ENCODE assay signal across 27 cellular contexts in genomic region chr3:111720681-111721380, GRCh38. TPM values are rescaled to one million over a fixed set of nuclear protein-coding genes. Genes with fewer than 3 reads are reported as not detected.
DNase-seq lines count a peak whose midpoint lies in the region; ATAC-seq, FAIRE-seq and TF ChIP-seq lines count a peak whose summit lies in the region.
"Had no signal": no experiment of that assay in that cellular context is flagged by ENCODE, and none has a peak within 500 bp of the region (broad histone marks: within the 10 kb centered on the region; RNA-seq: fewer than 3 reads in every experiment).

No MANE protein-coding gene starts in this region.

- no peaks in the 10 kb centered on the region for H4K20me1 ChIP-seq in HepG2 (ENCODE audit: insufficient read depth, low read length)

- H2AK5ac ChIP-seq in trophoblast cell (ENCODE audit: low read length) = no peak overlapping the region

- H3K79me2 ChIP-seq in HepG2 (ENCODE audit: insufficient read depth, low read length) (no peaks in the 10 kb centered on the region), trophoblast cell (ENCODE audit: control insufficient read depth, insufficient read depth, low read length, poor library complexity) (no peaks in the 10 kb centered on the region)

- no peaks in the 10 kb centered on the region for H3K9me3 Mint-ChIP-seq in activated CD4-positive, alpha-beta T cell treated with anti-CD3 and anti-CD28 coated beads, Interleukin-2, amount 10 ng/mL, durations not matched to agents 24 days and 14 days

- no peak overlapping the region for H3K18ac ChIP-seq in trophoblast cell (ENCODE audit: low read length)

- FAIRE-seq in HepG2 (lab: Jason Lieb, UNC) = no peak
- FAIRE-seq: GM18507, H54, HTR-8/SVneo had no signal

- H3K9ac ChIP-seq in liver (ENCODE audit: low read depth in 1 of 2, low read length in 2 of 2) (no peak overlapping the region), HepG2 (ENCODE audit: insufficient read depth, low read depth, low read length) (no peak overlapping the region), trophoblast cell (ENCODE audit: low read length) (no peak overlapping the region)

- TF ChIP-seq POLR2A in HepG2 (IDR thresholded peaks at IDR 0.05; ENCODE audit: insufficient read depth in 1 of 2, low read depth in 2 of 2, low read length in 2 of 2) (no peak), esophagus muscularis mucosa (IDR thresholded peaks at IDR 0.05; ENCODE audit: low read depth) (no peak), spleen (IDR thresholded peaks at IDR 0.05) (no peak)

- peak; percentile 72 to 74 for TF ChIP-seq RAD21 in liver (IDR thresholded peaks at IDR 0.05)
- no peak for TF ChIP-seq RAD21 in HepG2 (CRISPR knock-in tag; IDR thresholded peaks at IDR 0.05)

- no peak overlapping the region for H3K4me2 ChIP-seq in HepG2 (ENCODE audit: low read depth, low read length)
- no peak overlapping the region for H3K4me2 ChIP-seq in trophoblast cell (ENCODE audit: low read length)
- H3K4me2 ChIP-seq: PC-9 had no signal

- no peak overlapping the region for H3K4ac ChIP-seq in trophoblast cell (ENCODE audit: low read depth, low read length)

- in situ Hi-C loops in HepG2 (cut with HindIII; ENCODE audit: extremely low pct_ligation_motif_present, low pct_unique_long_range_greater_than_20kb) = no loop called here

- H3K4me1 ChIP-seq in liver (ENCODE audit: control insufficient read depth in 4 of 4, insufficient read depth in 4 of 4, low read length in 3 of 4) (peaks cover 2 to 10% (median 4%) of the 10 kb centered on the region in 4 donors), HepG2 (ENCODE audit: insufficient read depth, low read length) (no peaks in the 10 kb centered on the region), esophagus muscularis mucosa (peaks cover 0 to 43% (median 36%) of the 10 kb centered on the region in 4 donors), spleen (peaks cover 4 to 15% (median 7%) of the 10 kb centered on the region in 6 donors), trophoblast cell (ENCODE audit: control insufficient read depth in 1 of 2, insufficient read depth in 2 of 2, low read length in 2 of 2) (peaks cover 0 to 5% of the 10 kb centered on the region in 2 experiments)
- H3K4me1 ChIP-seq: BE2C had no signal

- H3K27me3 ChIP-seq in liver (ENCODE audit: control insufficient read depth in 4 of 4, insufficient read depth in 4 of 4, low read length in 3 of 4) (no peaks in the 10 kb centered on the region), HepG2 (ENCODE audit: control insufficient read depth in 1 of 2, insufficient read depth in 2 of 2, low read length in 2 of 2) (no peaks in the 10 kb centered on the region), esophagus muscularis mucosa (no peaks in the 10 kb centered on the region), spleen (replicated peaks in 1 of 7) (no peaks in the 10 kb centered on the region), trophoblast cell (ENCODE audit: insufficient read depth, low read length) (no peaks in the 10 kb centered on the region)
- H3K27me3 ChIP-seq: BE2C had no signal

- intact Hi-C loops in activated CD4-positive, alpha-beta T cell treated with anti-CD3 and anti-CD28 coated beads, Interleukin-2, amount 10 ng/mL, durations not matched to agents 24 days and 14 days (cut with micrococcal nuclease) = no loop called here
- intact Hi-C loops in HepG2 (cut with micrococcal nuclease; ENCODE audit: unreplicated experiment) (no loop called here), esophagus muscularis mucosa (cut with DNase I) (loop anchor here (5.0 kb wide), 1 partner anchor 86 kb away; no protein-coding TSS in a partner anchor), spleen (cut with DNase I; ENCODE audit: low total_unique reads) (no loop called here)

- H3K36me3 ChIP-seq in liver (ENCODE audit: control insufficient read depth in 4 of 4, insufficient read depth in 3 of 4, low read depth in 1 of 4, low read length in 3 of 4) = no peaks in the 10 kb centered on the region
- no peaks in the 10 kb centered on the region for H3K36me3 ChIP-seq in HepG2 (replicated peaks in 1 of 2; ENCODE audit: control insufficient read depth in 1 of 2, insufficient read depth in 2 of 2, low read length in 2 of 2)
- no peaks in the 10 kb centered on the region for H3K36me3 ChIP-seq in esophagus muscularis mucosa
- peaks cover 0 to 18% (median 0%) of the 10 kb centered on the region in 6 donors for H3K36me3 ChIP-seq in spleen
- H3K36me3 ChIP-seq in trophoblast cell (ENCODE audit: control insufficient read depth in 1 of 2, insufficient read depth in 2 of 2, low read length in 2 of 2) = no peaks in the 10 kb centered on the region
- H3K36me3 ChIP-seq: BE2C had no signal

- WGBS in liver = 46% methylated on average over 5 of the region's 5 CpGs
- WGBS in HepG2 (ENCODE audit: low lambda C conversion rate) = 62% methylated on average over 5 of the region's 5 CpGs
- 60% methylated on average over 5 of the region's 5 CpGs for WGBS in esophagus muscularis mucosa
- 42 to 63% (median 61%) methylated on average over 5 of the region's 5 CpGs for WGBS in spleen, 5 donors
- WGBS in trophoblast cell (ENCODE audit: extremely low coverage, insufficient coverage, insufficient read length) = no CpG with 5 or more reads among the region's 5 CpGs

- CTCF ChIA-PET in HepG2 (lab: Yijun Ruan, JAX; ENCODE audit: low intra/inter-chr PET ratio, low total read pairs) = interaction anchor here (5.7 kb wide), 1 partner anchor 247 kb away, joined by 79 read pairs; no protein-coding TSS in a partner anchor

- H4K12ac ChIP-seq in trophoblast cell (ENCODE audit: low read depth, low read length) = no peak overlapping the region

- POLR2A ChIA-PET in HepG2 (lab: Yijun Ruan, JAX) = no interaction called here

- no peaks in the 10 kb centered on the region for H3K27me3 Mint-ChIP-seq in activated CD4-positive, alpha-beta T cell treated with anti-CD3 and anti-CD28 coated beads, Interleukin-2, amount 10 ng/mL, durations not matched to agents 24 days and 14 days

- no peak overlapping the region for H2BK120ac ChIP-seq in trophoblast cell (ENCODE audit: insufficient read depth, low read length, poor library complexity)

- H3K4me1 Mint-ChIP-seq in activated CD4-positive, alpha-beta T cell treated with anti-CD3 and anti-CD28 coated beads, Interleukin-2, amount 10 ng/mL, durations not matched to agents 24 days and 14 days = peaks cover 11% of the 10 kb centered on the region

- H4K8ac ChIP-seq in trophoblast cell (ENCODE audit: low read depth, low read length) = no peak overlapping the region

- H2BK12ac ChIP-seq in trophoblast cell (ENCODE audit: low read length) = no peak overlapping the region

- no peak overlapping the region for H3K4me3 Mint-ChIP-seq in activated CD4-positive, alpha-beta T cell treated with anti-CD3 and anti-CD28 coated beads, Interleukin-2, amount 10 ng/mL, durations not matched to agents 24 days and 14 days

- no TSS peak for BruUV-seq in HepG2 (replicated peaks; lab: Mats Ljungman, UMichigan)

- H4K91ac ChIP-seq in trophoblast cell (ENCODE audit: low read depth, low read length) = no peak overlapping the region

- H3K9me3 ChIP-seq in liver (ENCODE audit: control insufficient read depth in 4 of 4, low read length in 3 of 4) (no peaks in the 10 kb centered on the region), HepG2 (ENCODE audit: low read length) (no peaks in the 10 kb centered on the region), esophagus muscularis mucosa (no peaks in the 10 kb centered on the region), spleen (no peaks in the 10 kb centered on the region), trophoblast cell (ENCODE audit: insufficient read depth, low read depth, low read length) (no peaks in the 10 kb centered on the region)
- H3K9me3 ChIP-seq: BE2C had no signal

- TF ChIP-seq CTCF in liver (IDR thresholded peaks at IDR 0.05; ENCODE audit: low read depth, low read length, missing input control) (no peak), HepG2 (CRISPR knock-in tag; IDR thresholded peaks at IDR 0.05) (no peak), esophagus muscularis mucosa (IDR thresholded peaks at IDR 0.05) (no peak), spleen (IDR thresholded peaks at IDR 0.05 in 8 of 11, conservative IDR thresholded peaks at IDR 0.05 in 3 of 11) (no peak)

- TF ChIP-seq EP300 in HepG2 (IDR thresholded peaks at IDR 0.05; ENCODE audit: low read depth in 2 of 2, low read length in 2 of 2) = no peak
- TF ChIP-seq EP300 in HepG2 (CRISPR knock-in tag; IDR thresholded peaks at IDR 0.05; ENCODE audit: borderline replicate concordance) = no peak
- no peak for TF ChIP-seq EP300 in esophagus muscularis mucosa (IDR thresholded peaks at IDR 0.05)

- H2AFZ ChIP-seq in HepG2 (ENCODE audit: low read length) (no peak overlapping the region), trophoblast cell (ENCODE audit: insufficient read depth, low read length, poor library complexity) (no peak overlapping the region)
- H2AFZ ChIP-seq: PC-9 had no signal

- H3K23ac ChIP-seq in trophoblast cell (ENCODE audit: low read length) = no peak overlapping the region

- H3K27ac ChIP-seq in liver (ENCODE audit: low read depth in 1 of 2, low read length in 2 of 2) (peak overlapping the region; percentile 72 to 76), HepG2 (ENCODE audit: extremely low read length, insufficient read depth, low read length) (no peak overlapping the region), esophagus muscularis mucosa (replicated peaks in 1 of 4) (peak overlapping the region in 2 of 4 donors; percentile 4 to 37), spleen (peak overlapping the region; percentile 6 to 75 (median 66)), trophoblast cell (ENCODE audit: low read depth, low read length) (no peak overlapping the region)
- H3K27ac ChIP-seq: 22Rv1, PC-9, SK-N-MC had no signal

- ATAC-seq in HepG2 = no peak

- no peaks in the 10 kb centered on the region for H3K79me1 ChIP-seq in trophoblast cell (ENCODE audit: low read length)

- H2BK5ac ChIP-seq in trophoblast cell (ENCODE audit: low read depth, low read length, poor library complexity) = no peak overlapping the region

- no peak overlapping the region for H3K27ac Mint-ChIP-seq in activated CD4-positive, alpha-beta T cell treated with anti-CD3 and anti-CD28 coated beads, Interleukin-2, amount 10 ng/mL, durations not matched to agents 24 days and 14 days

- no peak overlapping the region for H3K4me3 ChIP-seq in liver (ENCODE audit: low read depth in 1 of 3, low read length in 3 of 3)
- H3K4me3 ChIP-seq in HepG2 (replicated peaks in 1 of 3; ENCODE audit: insufficient read depth in 1 of 3, low read depth in 2 of 3, low read length in 3 of 3) = no peak overlapping the region
- no peak overlapping the region for H3K4me3 ChIP-seq in esophagus muscularis mucosa
- H3K4me3 ChIP-seq in spleen = no peak overlapping the region
- no peak overlapping the region for H3K4me3 ChIP-seq in trophoblast cell (ENCODE audit: low read depth, low read length)
- H3K4me3 ChIP-seq: PC-9, SK-N-MC had no signal

- DNase-seq in activated CD4-positive, alpha-beta T cell treated with anti-CD3 and anti-CD28 coated beads, Interleukin-2, amount 10 ng/mL, durations not matched to agents 24 days and 14 days = peak; percentile 44
- DNase-seq in activated CD4-positive, alpha-beta T cell treated with anti-CD3 and anti-CD28 coated beads for 4 hours = no peak
- DNase-seq in HepG2 (ENCODE audit: low spot score) (no peak), esophagus muscularis mucosa (ENCODE audit: extremely low spot score) (peak; percentile 64), spleen (no peak), AG08396 (ENCODE audit: low spot score) (no peak), trophoblast cell (no peak)
- DNase-seq: BE2C, Calu3, DND-41, KG1, NCI-H1048, NCI-H1417, NCI-H1694, NCI-H2081, NCI-H2227 treated with DMSO at 0.1 percent for 48 hours, NCI-H526 treated with DMSO at 0.1 percent for 48 hours, PC-9, RPMI8226, SHP77 treated with DMSO at 0.1 percent for 48 hours had no signal

- H3K36me3 Mint-ChIP-seq in activated CD4-positive, alpha-beta T cell treated with anti-CD3 and anti-CD28 coated beads, Interleukin-2, amount 10 ng/mL, durations not matched to agents 24 days and 14 days (ENCODE audit: low read depth) = peaks cover 34% of the 10 kb centered on the region

- H3K14ac ChIP-seq in trophoblast cell (ENCODE audit: low read length) = no peak overlapping the region

RNA-seq across cellular contexts. Expression of gene PLCXD2, which starts 46.4 kb away (rescaled TPM):
- total RNA-seq in activated CD4-positive, alpha-beta T cell treated with anti-CD3 and anti-CD28 coated beads, Interleukin-2, amount 10 ng/mL, durations not matched to agents 24 days and 14 days = 7.1 and 7.3 TPM in 2 replicates
- 10 to 100 TPM in 1 of 2 donors, 1 to 10 TPM in 1; 9.9 to 17.3 TPM for total RNA-seq in liver
- polyA plus RNA-seq in liver = 10 to 100 TPM; 17.4 to 38.6 TPM
- 23.5 and 29.1 TPM in 2 replicates for total RNA-seq in HepG2 (2016; rRNA removed; fragmentation: Illumina TruSeq; extraction: Trizol)
- 9.1 and 11.9 TPM in 2 replicates for total RNA-seq in HepG2 (2016; cell fraction: cytosol; rRNA removed; fragmentation: Illumina TruSeq; extraction: Trizol; ENCODE audit: low read depth)
- 21.6 and 24.6 TPM in 2 replicates for total RNA-seq in HepG2 (2016; cell fraction: insoluble cytoplasmic fraction; rRNA removed; fragmentation: Illumina TruSeq; extraction: Trizol)
- total RNA-seq in HepG2 (2016; cell fraction: membrane; rRNA removed; fragmentation: Illumina TruSeq; extraction: Trizol) = 18.7 and 18.8 TPM in 2 replicates
- total RNA-seq in HepG2 (2016; cell fraction: nucleus; rRNA removed; fragmentation: Illumina TruSeq; extraction: Trizol) = 27.0 and 27.2 TPM in 2 replicates
- 4.7 and 4.8 TPM in 2 replicates for polyA plus RNA-seq in HepG2 (2011; rRNA removed)
- polyA plus RNA-seq in HepG2 (2011; cell fraction: cytosol; rRNA removed) = 4.7 and 6.8 TPM in 2 replicates
- polyA plus RNA-seq in HepG2 (2011; cell fraction: nucleus; rRNA removed) = 2.9 and 3.5 TPM in 2 replicates
- 7.1 and 11.5 TPM in 2 replicates for polyA plus RNA-seq in HepG2 (2012)
- 9.5 and 11.8 TPM in 2 replicates for polyA plus RNA-seq in HepG2 (2016; cell fraction: cytosol; fragmentation: Illumina TruSeq; extraction: Trizol; ENCODE audit: low read depth)
- 17.7 and 19.9 TPM in 2 replicates for polyA plus RNA-seq in HepG2 (2016; cell fraction: insoluble cytoplasmic fraction; fragmentation: Illumina TruSeq; extraction: Trizol; ENCODE audit: low read depth)
- polyA plus RNA-seq in HepG2 (2016; cell fraction: membrane; fragmentation: Illumina TruSeq; extraction: Trizol; ENCODE audit: low read depth) = 14.0 and 14.3 TPM in 2 replicates
- polyA plus RNA-seq in HepG2 (2016; cell fraction: nucleus; fragmentation: Illumina TruSeq; extraction: Trizol; ENCODE audit: insufficient read depth, low read depth) = 8.6 and 9.9 TPM in 2 replicates
- 3.4 and 6.0 TPM in 2 replicates for polyA minus RNA-seq in HepG2 (2011; rRNA and poly(A)+ RNA removed; ENCODE audit: low replicate concordance)
- 0.49 and 2.7 TPM in 2 replicates for polyA minus RNA-seq in HepG2 (2011; cell fraction: cytosol; rRNA and poly(A)+ RNA removed)
- 62.8 and 86.4 TPM in 2 replicates for polyA minus RNA-seq in HepG2 (2011; cell fraction: nucleus; rRNA and poly(A)+ RNA removed)
- total RNA-seq in esophagus muscularis mucosa = 1 to 10 TPM in 1 of 4 donors, under 1 TPM in 3; 0.33 to 1.0 (median 0.52) TPM
- 1 to 10 TPM; 2.9 to 6.0 (median 3.4) TPM for total RNA-seq in spleen
- polyA plus RNA-seq in spleen = under 1 TPM; 0.30 to 0.53 (median 0.35) TPM
- 2.8 and 3.5 TPM in 2 replicates for polyA plus RNA-seq in trophoblast cell (2013)
- total RNA-seq: G401 had no signal

Comparison
In these comparisons a context has a peak if more than half of its experiments do, and no peak if none do; other contexts are left out.
1. DNase-seq: peak in activated CD4-positive, alpha-beta T cell treated with anti-CD3 and anti-CD28 coated beads, Interleukin-2, amount 10 ng/mL, durations not matched to agents 24 days and 14 days (single experiment) and esophagus muscularis mucosa (single experiment); none in activated CD4-positive, alpha-beta T cell treated with anti-CD3 and anti-CD28 coated beads for 4 hours (0 of 2), HepG2 (single experiment), spleen (single experiment), AG08396 (single experiment) and trophoblast cell (0 of 2).
2. H3K27ac ChIP-seq: peak in liver (2 of 2) and spleen (8 of 8); none in HepG2 (single experiment) and trophoblast cell (single experiment).